25 cellular contexts compared by ENCODE assay signal in genomic region chr10:23408330-23408976, GRCh38. TPM values are rescaled to one million over a fixed set of nuclear protein-coding genes. Genes with fewer than 3 reads are reported as not detected.
A peak's percentile ranks its signal among the peaks of the same experiment; 100 is the strongest.
DNase-seq lines count a peak whose midpoint lies in the region; ATAC-seq, FAIRE-seq and TF ChIP-seq lines count a peak whose summit lies in the region.
"Had no signal": no experiment of that assay in that cellular context is flagged by ENCODE, and none has a peak within 500 bp of the region (broad histone marks: within the 10 kb centered on the region; RNA-seq: fewer than 3 reads in every experiment).

No MANE protein-coding gene starts in this region.

- H3K27ac Mint-ChIP-seq in activated CD4-positive, alpha-beta memory T cell treated with anti-CD3 and anti-CD28 coated beads, Interleukin-2, amount 10 ng/mL, durations not matched to agents 7 days and 5 days, result no peak overlapping the region
- H3K27ac Mint-ChIP-seq: activated B cell treated with CpG ODN at 0.5 μM for 24 hours; activated T-helper 1 cell treated with anti-CD3 and anti-CD28 coated beads, Interleukin-12 subunit alpha, Interleukin-12 subunit beta, Interleukin-2, Interleukin-4 antibody, amounts not matched to agents 30 ng/mL and 10 ng/mL and 1 ng/mL, durations not matched to agents 14 hours and 24 hours and 36 hours; mesothelial cell of epicardium; neural progenitor cell; T-helper 17 cell had no signal

- no peak overlapping the region for H3K27ac ChIP-seq in pancreas
- H3K27ac ChIP-seq: 22Rv1, neural progenitor cell, right atrium auricular region, tibial nerve had no signal

- DNase-seq in NCI-H524 (lab: John Stamatoyannopoulos, UW) (peak; percentile 3 to 28), NCI-H524 treated with DMSO at 0.1 percent for 48 hours (lab: John Stamatoyannopoulos, UW) (no peak), RPMI7951 (ENCODE audit: low read depth) (peak; percentile 9), fibroblast of pulmonary artery (ENCODE audit: low read depth) (peak; percentile 64), skeletal muscle cell (ENCODE audit: low read depth) (peak; percentile 7), pancreas (no peak), A172 (ENCODE audit: low spot score) (no peak)
- no peak for DNase-seq in activated CD4-positive, alpha-beta memory T cell treated with anti-CD3 and anti-CD28 coated beads, Interleukin-2, amount 10 ng/mL, durations not matched to agents 7 days and 5 days
- DNase-seq: activated B cell treated with CpG ODN at 0.5 μM for 24 hours; CD4-positive, CD25-positive, alpha-beta regulatory T cell; KBM-7; left cardiac atrium; NCI-H1048; NCI-H2029 treated with DMSO at 0.1 percent for 48 hours; NCI-H526; SHP77; stimulated activated naive CD4-positive, alpha-beta T cell treated with Interleukin-2 at 50 U/mL for 16 hours; T-helper 17 cell had no signal

- H3K4me1 ChIP-seq in pancreas, result no peaks in the 10 kb centered on the region
- H3K4me1 ChIP-seq: neural progenitor cell, tibial nerve had no signal

- CTCF ChIA-PET in activated CD4-positive, alpha-beta memory T cell treated with anti-CD3 and anti-CD28 coated beads, Interleukin-2, amount 10 ng/mL, durations not matched to agents 7 days and 5 days (lab: Charles Lee), result no interaction called here

- no peaks in the 10 kb centered on the region for H3K36me3 Mint-ChIP-seq in activated CD4-positive, alpha-beta memory T cell treated with anti-CD3 and anti-CD28 coated beads, Interleukin-2, amount 10 ng/mL, durations not matched to agents 7 days and 5 days (ENCODE audit: low read depth)
- H3K36me3 Mint-ChIP-seq: CD4-positive, CD25-positive, alpha-beta regulatory T cell; mesothelial cell of epicardium; neural progenitor cell had no signal

- H3K4me3 ChIP-seq in fibroblast of pulmonary artery (replicated peaks; ENCODE audit: low read depth, low read length) (no peak overlapping the region), skeletal muscle cell (ENCODE audit: low read depth, low read length) (no peak overlapping the region), pancreas (no peak overlapping the region)
- H3K4me3 ChIP-seq: HAP-1, neural progenitor cell, right atrium auricular region, tibial nerve had no signal

- 74 to 81% methylated on average over 8 of the region's 8 CpGs for WGBS in pancreas, 2 donors

- H3K4me3 Mint-ChIP-seq in activated CD4-positive, alpha-beta memory T cell treated with anti-CD3 and anti-CD28 coated beads, Interleukin-2, amount 10 ng/mL, durations not matched to agents 7 days and 5 days, result no peak overlapping the region
- H3K4me3 Mint-ChIP-seq: activated B cell treated with CpG ODN at 0.5 μM for 24 hours; activated T-helper 1 cell treated with anti-CD3 and anti-CD28 coated beads, Interleukin-12 subunit alpha, Interleukin-12 subunit beta, Interleukin-2, Interleukin-4 antibody, amounts not matched to agents 30 ng/mL and 10 ng/mL and 1 ng/mL, durations not matched to agents 14 hours and 24 hours and 36 hours; CD4-positive, CD25-positive, alpha-beta regulatory T cell; mesothelial cell of epicardium; neural progenitor cell; T-helper 17 cell had no signal

- intact Hi-C loops in pancreas (cut with DNase I), result no loop called here

- TF ChIP-seq CTCF in fibroblast of pulmonary artery (IDR thresholded peaks at IDR 0.05; ENCODE audit: low read length, missing control alignments) (no peak), pancreas (IDR thresholded peaks at IDR 0.05) (no peak)

- POLR2A ChIA-PET in activated CD4-positive, alpha-beta memory T cell treated with anti-CD3 and anti-CD28 coated beads, Interleukin-2, amount 10 ng/mL, durations not matched to agents 7 days and 5 days (lab: Charles Lee), result no interaction called here

- H3K36me3 ChIP-seq in pancreas, result no peaks in the 10 kb centered on the region
- H3K36me3 ChIP-seq: HAP-1, neural progenitor cell, right atrium auricular region, tibial nerve had no signal

- peaks cover 14% of the 10 kb centered on the region for H3K4me1 Mint-ChIP-seq in activated CD4-positive, alpha-beta memory T cell treated with anti-CD3 and anti-CD28 coated beads, Interleukin-2, amount 10 ng/mL, durations not matched to agents 7 days and 5 days
- H3K4me1 Mint-ChIP-seq: mesothelial cell of epicardium had no signal

- no peak for ATAC-seq in pancreas
- ATAC-seq: left cardiac atrium, T-helper 17 cell had no signal

- H3K9me3 Mint-ChIP-seq in activated CD4-positive, alpha-beta memory T cell treated with anti-CD3 and anti-CD28 coated beads, Interleukin-2, amount 10 ng/mL, durations not matched to agents 7 days and 5 days, result no peaks in the 10 kb centered on the region
- H3K9me3 Mint-ChIP-seq: activated B cell treated with CpG ODN at 0.5 μM for 24 hours; activated T-helper 1 cell treated with anti-CD3 and anti-CD28 coated beads, Interleukin-12 subunit alpha, Interleukin-12 subunit beta, Interleukin-2, Interleukin-4 antibody, amounts not matched to agents 30 ng/mL and 10 ng/mL and 1 ng/mL, durations not matched to agents 14 hours and 24 hours and 36 hours; mesothelial cell of epicardium; neural progenitor cell had no signal

- FAIRE-seq in pancreas (lab: Jason Lieb, UNC), result no peak

- no peaks in the 10 kb centered on the region for H3K27me3 ChIP-seq in pancreas
- H3K27me3 ChIP-seq: neural progenitor cell, right atrium auricular region, tibial nerve had no signal

- H3K9me3 ChIP-seq in pancreas, result no peaks in the 10 kb centered on the region
- H3K9me3 ChIP-seq: HAP-1, right atrium auricular region, tibial nerve had no signal

- H3K27me3 Mint-ChIP-seq in activated CD4-positive, alpha-beta memory T cell treated with anti-CD3 and anti-CD28 coated beads, Interleukin-2, amount 10 ng/mL, durations not matched to agents 7 days and 5 days, result no peaks in the 10 kb centered on the region
- H3K27me3 Mint-ChIP-seq: activated B cell treated with CpG ODN at 0.5 μM for 24 hours had no signal

RNA-seq across cellular contexts. Expression of gene OTUD1, which starts 30.4 kb away (rescaled TPM):
- total RNA-seq in RPMI7951 (2014; rRNA removed; shearing (Covaris generic)), result 3.4 and 3.7 TPM in 2 replicates
- 10 to 100 TPM; 23.4 to 23.9 TPM for total RNA-seq in activated CD4-positive, alpha-beta memory T cell treated with anti-CD3 and anti-CD28 coated beads, Interleukin-2, amount 10 ng/mL, durations not matched to agents 7 days and 5 days
- 1 to 10 TPM; 5.5 to 9.7 (median 6.0) TPM for total RNA-seq in pancreas
- 1 to 10 TPM; 2.6 to 4.0 TPM for polyA plus RNA-seq in pancreas
- total RNA-seq in A172 (2014; rRNA removed; shearing (Covaris generic)), result 2.3 and 4.7 TPM in 2 replicates

Comparison
In these comparisons a context has a peak if more than half of its experiments do, and no peak if none do; other contexts are left out.
1. DNase-seq: peak in NCI-H524 (2 of 2), RPMI7951 (single experiment), fibroblast of pulmonary artery (single experiment) and skeletal muscle cell (single experiment); none in NCI-H524 treated with DMSO at 0.1 percent for 48 hours (single experiment), activated CD4-positive, alpha-beta memory T cell treated with anti-CD3 and anti-CD28 coated beads, Interleukin-2, amount 10 ng/mL, durations not matched to agents 7 days and 5 days (single experiment), pancreas (0 of 6) and A172 (single experiment).